13 cellular contexts compared by ENCODE assay signal in the genomic region with DNA sequence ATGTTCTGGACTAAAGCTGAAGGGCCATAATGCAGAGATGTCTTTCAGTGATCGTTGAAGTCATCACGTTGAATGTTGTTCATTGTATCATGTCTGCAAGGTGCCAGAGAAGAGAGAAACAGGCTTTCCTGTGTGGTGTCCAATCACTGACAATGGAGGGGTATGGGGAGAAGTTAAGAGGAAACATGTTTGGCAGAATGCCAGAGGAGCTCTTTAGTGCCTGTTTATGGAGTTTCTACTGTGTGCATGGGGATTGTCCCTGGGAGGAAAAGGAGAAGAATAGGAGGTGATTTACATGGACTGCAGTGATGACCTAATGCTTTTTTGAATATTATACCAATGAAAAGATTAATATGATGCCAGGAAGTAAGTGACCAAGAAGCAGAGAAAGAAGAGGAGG. TPM values are rescaled to one million over a fixed set of nuclear protein-coding genes. Genes with fewer than 3 reads are reported as not detected.
DNase-seq lines count a peak whose midpoint lies in the region; ATAC-seq lines count a peak whose summit lies in the region.
"Had no signal": no experiment of that assay in that cellular context is flagged by ENCODE, and none has a peak within 500 bp of the region (broad histone marks: within the 10 kb centered on the region; RNA-seq: fewer than 3 reads in every experiment).

No MANE protein-coding gene starts in this region.

- peaks cover 29% of the 10 kb centered on the region for H3K4me1 Mint-ChIP-seq in activated T-cell treated with anti-CD3 and anti-CD28 coated beads, Interleukin-2, amount 50 U/mL, for 72 hours (ENCODE audit: low read depth)
- H3K4me1 Mint-ChIP-seq in T-cell, result peaks cover 21 to 32% (median 23%) of the 10 kb centered on the region in 3 donors
- peaks cover 13% of the 10 kb centered on the region for H3K4me1 Mint-ChIP-seq in memory B cell

- H3K4me3 Mint-ChIP-seq in activated T-cell treated with anti-CD3 and anti-CD28 coated beads, Interleukin-2, amount 50 U/mL, for 72 hours, result no peak overlapping the region
- H3K4me3 Mint-ChIP-seq in T-cell, result no peak overlapping the region
- H3K4me3 Mint-ChIP-seq in memory B cell, result no peak overlapping the region

- H3K27ac Mint-ChIP-seq in activated T-cell treated with anti-CD3 and anti-CD28 coated beads, Interleukin-2, amount 50 U/mL, for 72 hours, result peak overlapping the region; percentile 25
- peak overlapping the region; percentile 9 to 18 for H3K27ac Mint-ChIP-seq in T-cell
- peak overlapping the region; percentile 22 for H3K27ac Mint-ChIP-seq in memory B cell

- no peak for DNase-seq in activated T-cell treated with anti-CD3 and anti-CD28 coated beads, Interleukin-2, amount 50 U/mL, for 72 hours
- DNase-seq in activated T-cell treated with anti-CD3 and anti-CD28 coated beads, Interleukin-2, amount 50 U/mL, for 48 hours, result no peak
- peak; percentile 10 for DNase-seq in NCI-H1092 treated with DMSO at 0.1 percent for 48 hours (lab: John Stamatoyannopoulos, UW)
- no peak for DNase-seq in T-cell
- no peak for DNase-seq in memory B cell (ENCODE audit: low spot score in 2 of 2)
- no peak for DNase-seq in UCSD-AML1 (lab: John Stamatoyannopoulos, UW; ENCODE audit: unreplicated experiment)
- DNase-seq: activated effector memory CD4-positive, alpha-beta T cell treated with anti-CD3 and anti-CD28 coated beads, Interleukin-2, amount 50 U/mL, for 16 hours; GDM1; kidney glomerular epithelial cell had no signal

- H3K9me3 Mint-ChIP-seq in activated T-cell treated with anti-CD3 and anti-CD28 coated beads, Interleukin-2, amount 50 U/mL, for 72 hours, result no peaks in the 10 kb centered on the region
- H3K9me3 Mint-ChIP-seq in T-cell (no peaks in the 10 kb centered on the region), memory B cell (no peaks in the 10 kb centered on the region)

- CTCF ChIA-PET in T-cell (lab: Charles Lee), result no interaction called here

- ATAC-seq in activated T-cell treated with anti-CD3 and anti-CD28 coated beads, Interleukin-2, amount 50 U/mL, for 72 hours (replicated peaks in 1 of 2), result no peak
- no peak for ATAC-seq in T-cell (replicated peaks in 1 of 4)
- no peak for ATAC-seq in memory B cell (ENCODE audit: low read depth)
- ATAC-seq in HG02870 (IDR thresholded peaks at IDR 0.05; ENCODE audit: unreplicated experiment), result no peak
- ATAC-seq in GM19467 (IDR thresholded peaks at IDR 0.05; ENCODE audit: unreplicated experiment), result no peak

- H3K36me3 Mint-ChIP-seq in activated T-cell treated with anti-CD3 and anti-CD28 coated beads, Interleukin-2, amount 50 U/mL, for 72 hours (ENCODE audit: insufficient read depth in 2 of 2), result peaks cover 10 to 17% of the 10 kb centered on the region in 2 donors
- H3K36me3 Mint-ChIP-seq in T-cell, result peaks cover 26% of the 10 kb centered on the region
- H3K36me3 Mint-ChIP-seq in memory B cell, result peaks cover 23% of the 10 kb centered on the region

- POLR2A ChIA-PET in T-cell (lab: Charles Lee), result no interaction called here

- no peaks in the 10 kb centered on the region for H3K27me3 Mint-ChIP-seq in activated T-cell treated with anti-CD3 and anti-CD28 coated beads, Interleukin-2, amount 50 U/mL, for 72 hours (ENCODE audit: low read depth)
- H3K27me3 Mint-ChIP-seq in T-cell (no peaks in the 10 kb centered on the region), memory B cell (no peaks in the 10 kb centered on the region)

RNA-seq across cellular contexts. Expression of a gene that starts 11.7 kb away (rescaled TPM):
- total RNA-seq in activated T-cell treated with anti-CD3 and anti-CD28 coated beads, Interleukin-2, amount 50 U/mL, for 72 hours, result not detected
- total RNA-seq in T-cell, result 1 to 10 TPM in 1 of 5 donors, not detected in 4; 5.7 TPM
- total RNA-seq: cerebellum, fibroblast of villous mesenchyme had no signal

RNA-seq across cellular contexts. Expression of a gene that starts 36.8 kb away (rescaled TPM):
- total RNA-seq in activated T-cell treated with anti-CD3 and anti-CD28 coated beads, Interleukin-2, amount 50 U/mL, for 72 hours, result 10 to 100 TPM; 49.9 to 51.3 TPM
- 100 to 1,000 TPM; 110 to 231 (median 123) TPM for total RNA-seq in T-cell

RNA-seq across cellular contexts. Expression of a gene that starts 36.9 kb away (rescaled TPM):
- total RNA-seq in activated T-cell treated with anti-CD3 and anti-CD28 coated beads, Interleukin-2, amount 50 U/mL, for 72 hours, result 10 to 100 TPM; 79.0 to 80.9 TPM
- total RNA-seq in T-cell, result 10 to 100 TPM; 30.9 to 36.9 (median 33.1) TPM
